ENCODE assay signal across 1 cellular context in genomic region chr15:40787344-40787841, GRCh38.
TF ChIP-seq lines count a peak whose summit lies in the region.

No MANE protein-coding gene starts in this region.

TF ChIP-seq in SK-N-SH, 30 proteins besides CTCF, POLR2A, EP300 and RAD21 (continued from another document):
- TF ChIP-seq SMC3 (IDR thresholded peaks at IDR 0.05; ENCODE audit: low read depth, low read length) (no peak), MXI1 (IDR thresholded peaks at IDR 0.05; ENCODE audit: low read depth, low read length) (no peak), MEF2A (IDR thresholded peaks at IDR 0.05; ENCODE audit: borderline replicate concordance, low read depth) (no peak), FOXJ3 (CRISPR knock-in tag; IDR thresholded peaks at IDR 0.05) (no peak), REST (IDR thresholded peaks at IDR 0.05; ENCODE audit: low read depth, low read length) (no peak), CHD2 (IDR thresholded peaks at IDR 0.05; ENCODE audit: low read length, partially characterized antibody) (no peak), RCOR1 (IDR thresholded peaks at IDR 0.05; ENCODE audit: low read length) (no peak), YY1 (IDR thresholded peaks at IDR 0.05; ENCODE audit: low read depth) (no peak), RXRA (IDR thresholded peaks at IDR 0.05; ENCODE audit: borderline replicate concordance, low read depth) (no peak), RFX5 (IDR thresholded peaks at IDR 0.05; ENCODE audit: low read length) (no peak), ZBTB33 (IDR thresholded peaks at IDR 0.05; ENCODE audit: borderline replicate concordance, low read depth) (no peak), USF2 (IDR thresholded peaks at IDR 0.05; ENCODE audit: borderline replicate concordance, low read depth, low read length) (no peak), TEAD4 (IDR thresholded peaks at IDR 0.05; ENCODE audit: borderline replicate concordance, insufficient read depth) (no peak), NFIC (IDR thresholded peaks at IDR 0.05; ENCODE audit: borderline replicate concordance) (peak; percentile 71; the same call in 1 of the 2 replicates), POLR2AphosphoS5 (IDR thresholded peaks at IDR 0.05; ENCODE audit: low read depth, low read length) (no peak), PBX3 (IDR thresholded peaks at IDR 0.05) (no peak), FOXM1 (IDR thresholded peaks at IDR 0.05; ENCODE audit: low read depth) (no peak), TAF1 (IDR thresholded peaks at IDR 0.05; ENCODE audit: borderline replicate concordance, low read depth, low read length) (no peak), USF1 (IDR thresholded peaks at IDR 0.05; ENCODE audit: borderline replicate concordance, low read depth) (no peak), NRF1 (IDR thresholded peaks at IDR 0.05; ENCODE audit: low read depth, low read length) (no peak), MAX (IDR thresholded peaks at IDR 0.05; ENCODE audit: low read depth) (0 out of 2 replicates have a peak, but pooled peaks have one; percentile 26)
